In the genomic region with DNA sequence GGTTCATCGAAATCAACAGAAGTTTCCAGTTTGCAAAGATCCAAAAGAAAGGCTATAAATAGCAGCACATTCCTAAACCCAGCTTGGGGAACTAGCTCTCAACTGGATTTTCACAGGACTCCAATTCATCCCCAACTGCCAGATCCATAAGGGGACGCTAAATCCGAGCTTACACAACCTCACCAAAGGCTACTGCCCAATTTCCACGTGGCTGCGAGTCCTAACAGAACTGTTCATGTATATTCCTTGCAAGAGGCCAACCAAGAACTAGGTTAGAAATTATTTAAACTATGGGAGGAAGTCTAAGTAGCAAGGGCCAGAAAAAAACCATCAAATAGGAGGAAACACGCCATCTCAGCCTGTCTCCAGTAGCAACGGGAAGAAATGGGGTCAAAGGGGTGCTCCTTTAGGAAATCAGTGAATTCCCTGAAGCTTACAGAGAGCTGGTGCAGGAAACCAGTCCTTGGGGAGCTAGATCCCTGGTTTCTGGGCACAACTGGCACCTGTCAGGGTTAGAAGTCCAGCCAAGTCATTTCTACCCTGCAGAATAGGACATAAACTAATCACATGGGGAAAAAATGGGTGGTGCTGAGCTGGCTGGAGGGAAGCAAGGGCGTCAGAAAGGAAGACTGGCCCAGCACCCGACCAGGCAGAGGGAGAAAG, we compare ENCODE assay signal across 1 cellular context.
TF ChIP-seq lines count a peak whose summit lies in the region.

No MANE protein-coding gene starts in this region.

TF ChIP-seq in GM23338, 12 proteins besides CTCF, POLR2A, EP300 and RAD21 (continued from another document):
- TF ChIP-seq ZNF462 (CRISPR knock-in tag; IDR thresholded peaks at IDR 0.05) (no peak), EZH2phosphoT487 (IDR thresholded peaks at IDR 0.05; ENCODE audit: unreplicated experiment) (no peak), STAT1 (IDR thresholded peaks at IDR 0.05; ENCODE audit: unreplicated experiment) (no peak), JUNB (IDR thresholded peaks at IDR 0.05; ENCODE audit: unreplicated experiment) (no peak), NANOG (IDR thresholded peaks at IDR 0.05; ENCODE audit: borderline replicate concordance) (no peak), ZNF114 (CRISPR knock-in tag; IDR thresholded peaks at IDR 0.05) (no peak), ZNF331 (CRISPR knock-in tag; IDR thresholded peaks at IDR 0.05; ENCODE audit: low read depth) (no peak), REST (IDR thresholded peaks at IDR 0.05; ENCODE audit: unreplicated experiment) (no peak)
